In the genomic region with DNA sequence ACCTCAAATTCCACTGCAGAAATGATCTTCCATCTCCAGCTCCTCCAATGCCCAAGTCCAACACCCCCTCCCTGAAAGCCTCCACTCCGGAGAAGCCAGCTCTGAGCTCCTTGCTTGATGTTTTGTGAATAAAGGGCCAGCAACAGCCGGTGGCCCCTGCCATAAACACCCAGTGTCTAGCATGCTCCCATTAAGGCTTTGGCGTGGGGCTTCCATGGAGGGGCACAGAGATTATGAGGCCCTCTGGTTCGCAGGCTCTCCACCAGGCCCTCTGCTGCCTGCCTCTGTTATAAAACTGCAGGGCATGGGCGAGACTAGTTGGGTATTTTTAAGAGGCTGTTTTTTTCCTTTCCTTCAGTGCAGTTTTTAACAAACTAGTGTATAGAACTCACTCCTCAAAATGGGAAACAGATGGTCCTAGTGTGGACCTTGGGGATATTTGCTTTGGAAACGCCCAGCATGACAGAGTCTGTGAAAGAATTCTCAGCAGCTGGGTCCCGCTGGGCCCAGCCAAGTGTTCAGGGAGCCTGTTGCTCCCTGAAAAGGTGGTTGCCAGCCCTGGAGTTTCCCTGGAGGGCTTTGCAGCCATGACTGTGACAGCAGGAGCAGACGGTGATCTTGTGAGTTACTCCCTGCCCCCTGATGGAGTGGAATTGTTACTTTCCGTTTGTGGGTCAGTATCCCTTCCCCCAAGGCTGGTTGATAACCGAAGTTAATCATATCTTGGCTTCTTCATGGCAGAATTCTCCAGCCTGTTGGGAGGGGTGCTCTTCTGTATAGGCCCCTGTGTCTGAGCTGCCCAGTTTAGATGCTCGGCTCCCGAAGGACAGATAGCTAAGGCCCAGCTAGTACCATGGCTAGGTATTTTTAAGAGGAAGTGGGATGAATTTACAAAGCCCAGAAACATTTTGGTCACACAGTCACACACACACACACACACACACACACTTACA, we compare ENCODE assay signal across 12 cellular contexts.
A peak's percentile ranks its signal among the peaks of the same experiment; 100 is the strongest.
DNase-seq lines count a peak whose midpoint lies in the region; ATAC-seq and TF ChIP-seq lines count a peak whose summit lies in the region.
"Had no signal": no experiment of that assay in that cellular context is flagged by ENCODE, and none has a peak within 500 bp of the region (broad histone marks: within the 10 kb centered on the region; RNA-seq: fewer than 3 reads in every experiment).

No MANE protein-coding gene starts in this region.

- H3K27me3 Mint-ChIP-seq in GM23338 (ENCODE audit: insufficient read depth, low read depth, poor library complexity), result peaks cover 2% of the 10 kb centered on the region
- H3K27me3 Mint-ChIP-seq in dendritic cell treated with granulocyte-macrophage colony-stimulating factor and Interleukin-4, amounts not matched to agents 40 ng/mL and 50 ng/mL, for 4 days, result peaks cover 42% of the 10 kb centered on the region

- H3K27ac Mint-ChIP-seq in GM23338, result no peak overlapping the region
- peak overlapping the region; percentile 75 for H3K27ac Mint-ChIP-seq in dendritic cell treated with granulocyte-macrophage colony-stimulating factor and Interleukin-4, amounts not matched to agents 40 ng/mL and 50 ng/mL, for 4 days
- H3K27ac Mint-ChIP-seq: stimulated activated memory B cell treated with anti-CD40 and anti-IgM and Interleukin-4, amounts not matched to agents 10 μg/mL and 1 μg/mL and 100 μg/mL, for 72 hours had no signal

- peaks cover 6% of the 10 kb centered on the region; the same call in 2 of the 3 replicates for H3K36me3 Mint-ChIP-seq in GM23338 (ENCODE audit: low read depth)
- H3K36me3 Mint-ChIP-seq in dendritic cell treated with granulocyte-macrophage colony-stimulating factor and Interleukin-4, amounts not matched to agents 40 ng/mL and 50 ng/mL, for 4 days (ENCODE audit: low read depth), result peaks cover 10% of the 10 kb centered on the region
- H3K36me3 Mint-ChIP-seq: stimulated activated memory B cell treated with anti-CD40 and anti-IgM and Interleukin-4, amounts not matched to agents 10 μg/mL and 1 μg/mL and 100 μg/mL, for 72 hours had no signal

- H2AFZ ChIP-seq in GM23338, result peak overlapping the region; percentile 95

- H3K27ac ChIP-seq in GM23338 (ENCODE audit: low read depth), result no peak overlapping the region
- peak overlapping the region; percentile 13 for H3K27ac ChIP-seq in substantia nigra (ENCODE audit: low read depth, low read length, poor library complexity, severe bottlenecking)

- H3K79me2 ChIP-seq in GM23338 (replicated peaks; ENCODE audit: insufficient read depth), result no peaks in the 10 kb centered on the region

- TF ChIP-seq CTCF in GM23338 (conservative IDR thresholded peaks at IDR 0.05; ENCODE audit: low read depth in 2 of 2), result no peak

- no peaks in the 10 kb centered on the region for H3K36me3 ChIP-seq in GM23338 (ENCODE audit: insufficient read depth)

- no peaks in the 10 kb centered on the region for H4K20me1 ChIP-seq in GM23338 (replicated peaks; ENCODE audit: insufficient read depth)

- intact Hi-C loops in dendritic cell treated with granulocyte-macrophage colony-stimulating factor and Interleukin-4, amounts not matched to agents 40 ng/mL and 50 ng/mL, for 4 days (cut with micrococcal nuclease), result loop anchor here (10.0 kb wide), 2 partner anchors 51 to 91 kb away; no protein-coding TSS in a partner anchor

- no peak overlapping the region for H3K4me3 Mint-ChIP-seq in GM23338
- H3K4me3 Mint-ChIP-seq in dendritic cell treated with granulocyte-macrophage colony-stimulating factor and Interleukin-4, amounts not matched to agents 40 ng/mL and 50 ng/mL, for 4 days, result no peak overlapping the region
- H3K4me3 Mint-ChIP-seq: stimulated activated memory B cell treated with anti-CD40 and anti-IgM and Interleukin-4, amounts not matched to agents 10 μg/mL and 1 μg/mL and 100 μg/mL, for 72 hours had no signal

- peaks cover 10% of the 10 kb centered on the region; the same call in 2 of the 3 replicates for H3K9me3 Mint-ChIP-seq in GM23338
- peaks cover 12% of the 10 kb centered on the region for H3K9me3 Mint-ChIP-seq in dendritic cell treated with granulocyte-macrophage colony-stimulating factor and Interleukin-4, amounts not matched to agents 40 ng/mL and 50 ng/mL, for 4 days

- ATAC-seq in GM23338, result peak; percentile 62
- ATAC-seq: esophagus mucosa; stimulated activated memory B cell treated with anti-CD40 and anti-IgM and Interleukin-4, amounts not matched to agents 10 μg/mL and 1 μg/mL and 100 μg/mL, for 72 hours had no signal

- DNase-seq in GM23338 (ENCODE audit: low spot score) (no peak), medulla oblongata (ENCODE audit: extremely low spot score) (peak; percentile 8), substantia nigra (lab: John Stamatoyannopoulos, UW) (peak in 3 of 49 donors; percentile 3 to 73 (median 28)), G401 (ENCODE audit: low spot score) (no peak)
- DNase-seq in activated CD4-positive, CD25-positive, alpha-beta regulatory T cell (lab: John Stamatoyannopoulos, UW), result no peak
- DNase-seq in stimulated activated CD4-positive, alpha-beta T cell treated with anti-CD3 and anti-CD28 coated beads, Interleukin-4, amount 100 ng/mL, for 1 hour, result no peak
- no peak for DNase-seq in stimulated activated naive CD4-positive, alpha-beta T cell treated with Interleukin-2 at 50 U/mL for 16 hours (lab: John Stamatoyannopoulos, UW)
- DNase-seq: NCI-H1436 treated with DMSO at 0.1 percent for 48 hours, T1000 had no signal

- peaks cover 10% of the 10 kb centered on the region; the same call in 2 of the 3 replicates for H3K4me1 Mint-ChIP-seq in GM23338
- H3K4me1 Mint-ChIP-seq in dendritic cell treated with granulocyte-macrophage colony-stimulating factor and Interleukin-4, amounts not matched to agents 40 ng/mL and 50 ng/mL, for 4 days (ENCODE audit: low read depth), result peaks cover 38% of the 10 kb centered on the region

- no peak overlapping the region for H3K4me3 ChIP-seq in GM23338

- no peaks in the 10 kb centered on the region for H3F3A ChIP-seq in GM23338 (replicated peaks; ENCODE audit: low read depth)

- peaks cover 4% of the 10 kb centered on the region; the same call in 1 of the 2 replicates for H3K4me1 ChIP-seq in GM23338 (ENCODE audit: insufficient read depth)

- no peaks in the 10 kb centered on the region for H3K27me3 ChIP-seq in GM23338 (ENCODE audit: insufficient read depth)

- in situ Hi-C loops in G401 (cut with HindIII; ENCODE audit: low sequenced_read_pairs), result no loop called here

- H3K9me2 ChIP-seq in GM23338 (ENCODE audit: insufficient read depth), result 0 out of 2 replicates have a peak, but pooled peaks cover 4% of the 10 kb centered on the region

- no peak overlapping the region for H3K4me2 ChIP-seq in GM23338

TF ChIP-seq in GM23338, 12 proteins besides CTCF, POLR2A, EP300 and RAD21 (continues in another document):
- no peak for TF ChIP-seq ZNF331 (CRISPR knock-in tag; IDR thresholded peaks at IDR 0.05; ENCODE audit: low read depth)
- TF ChIP-seq, protein P1, sequence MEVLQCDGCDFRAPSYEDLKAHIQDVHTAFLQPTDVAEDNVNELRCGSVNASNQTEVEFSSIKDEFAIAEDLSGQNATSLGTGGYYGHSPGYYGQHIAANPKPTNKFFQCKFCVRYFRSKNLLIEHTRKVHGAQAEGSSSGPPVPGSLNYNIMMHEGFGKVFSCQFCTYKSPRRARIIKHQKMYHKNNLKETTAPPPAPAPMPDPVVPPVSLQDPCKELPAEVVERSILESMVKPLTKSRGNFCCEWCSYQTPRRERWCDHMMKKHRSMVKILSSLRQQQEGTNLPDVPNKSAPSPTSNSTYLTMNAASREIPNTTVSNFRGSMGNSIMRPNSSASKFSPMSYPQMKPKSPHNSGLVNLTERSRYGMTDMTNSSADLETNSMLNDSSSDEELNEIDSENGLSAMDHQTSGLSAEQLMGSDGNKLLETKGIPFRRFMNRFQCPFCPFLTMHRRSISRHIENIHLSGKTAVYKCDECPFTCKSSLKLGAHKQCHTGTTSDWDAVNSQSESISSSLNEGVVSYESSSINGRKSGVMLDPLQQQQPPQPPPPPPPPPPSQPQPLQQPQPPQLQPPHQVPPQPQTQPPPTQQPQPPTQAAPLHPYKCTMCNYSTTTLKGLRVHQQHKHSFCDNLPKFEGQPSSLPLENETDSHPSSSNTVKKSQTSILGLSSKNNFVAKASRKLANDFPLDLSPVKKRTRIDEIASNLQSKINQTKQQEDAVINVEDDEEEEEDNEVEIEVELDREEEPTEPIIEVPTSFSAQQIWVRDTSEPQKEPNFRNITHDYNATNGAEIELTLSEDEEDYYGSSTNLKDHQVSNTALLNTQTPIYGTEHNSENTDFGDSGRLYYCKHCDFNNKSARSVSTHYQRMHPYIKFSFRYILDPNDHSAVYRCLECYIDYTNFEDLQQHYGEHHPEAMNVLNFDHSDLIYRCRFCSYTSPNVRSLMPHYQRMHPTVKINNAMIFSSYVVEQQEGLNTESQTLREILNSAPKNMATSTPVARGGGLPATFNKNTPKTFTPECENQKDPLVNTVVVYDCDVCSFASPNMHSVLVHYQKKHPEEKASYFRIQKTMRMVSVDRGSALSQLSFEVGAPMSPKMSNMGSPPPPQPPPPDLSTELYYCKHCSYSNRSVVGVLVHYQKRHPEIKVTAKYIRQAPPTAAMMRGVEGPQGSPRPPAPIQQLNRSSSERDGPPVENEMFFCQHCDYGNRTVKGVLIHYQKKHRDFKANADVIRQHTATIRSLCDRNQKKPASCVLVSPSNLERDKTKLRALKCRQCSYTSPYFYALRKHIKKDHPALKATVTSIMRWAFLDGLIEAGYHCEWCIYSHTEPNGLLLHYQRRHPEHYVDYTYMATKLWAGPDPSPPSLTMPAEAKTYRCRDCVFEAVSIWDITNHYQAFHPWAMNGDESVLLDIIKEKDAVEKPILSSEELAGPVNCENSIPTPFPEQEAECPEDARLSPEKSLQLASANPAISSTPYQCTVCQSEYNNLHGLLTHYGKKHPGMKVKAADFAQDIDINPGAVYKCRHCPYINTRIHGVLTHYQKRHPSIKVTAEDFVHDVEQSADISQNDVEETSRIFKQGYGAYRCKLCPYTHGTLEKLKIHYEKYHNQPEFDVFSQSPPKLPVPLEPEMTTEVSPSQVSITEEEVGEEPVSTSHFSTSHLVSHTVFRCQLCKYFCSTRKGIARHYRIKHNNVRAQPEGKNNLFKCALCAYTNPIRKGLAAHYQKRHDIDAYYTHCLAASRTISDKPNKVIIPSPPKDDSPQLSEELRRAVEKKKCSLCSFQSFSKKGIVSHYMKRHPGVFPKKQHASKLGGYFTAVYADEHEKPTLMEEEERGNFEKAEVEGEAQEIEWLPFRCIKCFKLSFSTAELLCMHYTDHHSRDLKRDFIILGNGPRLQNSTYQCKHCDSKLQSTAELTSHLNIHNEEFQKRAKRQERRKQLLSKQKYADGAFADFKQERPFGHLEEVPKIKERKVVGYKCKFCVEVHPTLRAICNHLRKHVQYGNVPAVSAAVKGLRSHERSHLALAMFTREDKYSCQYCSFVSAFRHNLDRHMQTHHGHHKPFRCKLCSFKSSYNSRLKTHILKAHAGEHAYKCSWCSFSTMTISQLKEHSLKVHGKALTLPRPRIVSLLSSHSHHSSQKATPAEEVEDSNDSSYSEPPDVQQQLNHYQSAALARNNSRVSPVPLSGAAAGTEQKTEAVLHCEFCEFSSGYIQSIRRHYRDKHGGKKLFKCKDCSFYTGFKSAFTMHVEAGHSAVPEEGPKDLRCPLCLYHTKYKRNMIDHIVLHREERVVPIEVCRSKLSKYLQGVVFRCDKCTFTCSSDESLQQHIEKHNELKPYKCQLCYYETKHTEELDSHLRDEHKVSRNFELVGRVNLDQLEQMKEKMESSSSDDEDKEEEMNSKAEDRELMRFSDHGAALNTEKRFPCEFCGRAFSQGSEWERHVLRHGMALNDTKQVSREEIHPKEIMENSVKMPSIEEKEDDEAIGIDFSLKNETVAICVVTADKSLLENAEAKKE (CRISPR knock-in tag; IDR thresholded peaks at IDR 0.05), result no peak
